In the genomic region with DNA sequence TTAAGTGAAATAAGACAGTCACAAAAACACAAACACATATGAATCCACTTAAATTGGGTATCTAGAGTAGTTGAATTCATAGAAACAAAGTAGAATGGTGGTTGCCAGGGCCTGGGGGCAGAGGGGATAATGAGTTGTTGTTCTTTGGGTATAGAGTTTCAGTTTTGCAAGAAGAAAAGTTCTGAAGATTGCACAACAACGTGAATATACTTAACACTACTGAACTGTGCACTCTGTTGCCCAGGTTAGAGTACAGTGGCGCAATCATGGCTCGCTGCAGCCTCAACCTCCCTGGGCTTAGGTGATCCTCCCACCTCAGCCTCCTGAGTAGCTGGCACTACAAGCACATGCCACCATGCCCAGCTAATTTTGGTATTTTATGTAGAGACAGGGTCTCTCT, we compare ENCODE assay signal across 1 cellular context.
TF ChIP-seq lines count a peak whose summit lies in the region.

No MANE protein-coding gene starts in this region.

TF ChIP-seq in HEK293, 187 proteins besides CTCF, POLR2A, EP300 and RAD21 (continued from another document and continues in another):
- TF ChIP-seq, protein P1, sequence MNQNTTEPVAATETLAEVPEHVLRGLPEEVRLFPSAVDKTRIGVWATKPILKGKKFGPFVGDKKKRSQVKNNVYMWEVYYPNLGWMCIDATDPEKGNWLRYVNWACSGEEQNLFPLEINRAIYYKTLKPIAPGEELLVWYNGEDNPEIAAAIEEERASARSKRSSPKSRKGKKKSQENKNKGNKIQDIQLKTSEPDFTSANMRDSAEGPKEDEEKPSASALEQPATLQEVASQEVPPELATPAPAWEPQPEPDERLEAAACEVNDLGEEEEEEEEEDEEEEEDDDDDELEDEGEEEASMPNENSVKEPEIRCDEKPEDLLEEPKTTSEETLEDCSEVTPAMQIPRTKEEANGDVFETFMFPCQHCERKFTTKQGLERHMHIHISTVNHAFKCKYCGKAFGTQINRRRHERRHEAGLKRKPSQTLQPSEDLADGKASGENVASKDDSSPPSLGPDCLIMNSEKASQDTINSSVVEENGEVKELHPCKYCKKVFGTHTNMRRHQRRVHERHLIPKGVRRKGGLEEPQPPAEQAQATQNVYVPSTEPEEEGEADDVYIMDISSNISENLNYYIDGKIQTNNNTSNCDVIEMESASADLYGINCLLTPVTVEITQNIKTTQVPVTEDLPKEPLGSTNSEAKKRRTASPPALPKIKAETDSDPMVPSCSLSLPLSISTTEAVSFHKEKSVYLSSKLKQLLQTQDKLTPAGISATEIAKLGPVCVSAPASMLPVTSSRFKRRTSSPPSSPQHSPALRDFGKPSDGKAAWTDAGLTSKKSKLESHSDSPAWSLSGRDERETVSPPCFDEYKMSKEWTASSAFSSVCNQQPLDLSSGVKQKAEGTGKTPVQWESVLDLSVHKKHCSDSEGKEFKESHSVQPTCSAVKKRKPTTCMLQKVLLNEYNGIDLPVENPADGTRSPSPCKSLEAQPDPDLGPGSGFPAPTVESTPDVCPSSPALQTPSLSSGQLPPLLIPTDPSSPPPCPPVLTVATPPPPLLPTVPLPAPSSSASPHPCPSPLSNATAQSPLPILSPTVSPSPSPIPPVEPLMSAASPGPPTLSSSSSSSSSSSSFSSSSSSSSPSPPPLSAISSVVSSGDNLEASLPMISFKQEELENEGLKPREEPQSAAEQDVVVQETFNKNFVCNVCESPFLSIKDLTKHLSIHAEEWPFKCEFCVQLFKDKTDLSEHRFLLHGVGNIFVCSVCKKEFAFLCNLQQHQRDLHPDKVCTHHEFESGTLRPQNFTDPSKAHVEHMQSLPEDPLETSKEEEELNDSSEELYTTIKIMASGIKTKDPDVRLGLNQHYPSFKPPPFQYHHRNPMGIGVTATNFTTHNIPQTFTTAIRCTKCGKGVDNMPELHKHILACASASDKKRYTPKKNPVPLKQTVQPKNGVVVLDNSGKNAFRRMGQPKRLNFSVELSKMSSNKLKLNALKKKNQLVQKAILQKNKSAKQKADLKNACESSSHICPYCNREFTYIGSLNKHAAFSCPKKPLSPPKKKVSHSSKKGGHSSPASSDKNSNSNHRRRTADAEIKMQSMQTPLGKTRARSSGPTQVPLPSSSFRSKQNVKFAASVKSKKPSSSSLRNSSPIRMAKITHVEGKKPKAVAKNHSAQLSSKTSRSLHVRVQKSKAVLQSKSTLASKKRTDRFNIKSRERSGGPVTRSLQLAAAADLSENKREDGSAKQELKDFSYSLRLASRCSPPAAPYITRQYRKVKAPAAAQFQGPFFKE (tag by site-specific recombination; IDR thresholded peaks at IDR 0.05; ENCODE audit: borderline replicate concordance): no peak
- no peak for TF ChIP-seq ZNF16 (tag by site-specific recombination; IDR thresholded peaks at IDR 0.05; ENCODE audit: low read depth)
- peak; percentile 56 for TF ChIP-seq FEZF1 (tag by site-specific recombination; IDR thresholded peaks at IDR 0.05)
- TF ChIP-seq ZNF707 (tag by site-specific recombination; IDR thresholded peaks at IDR 0.05): no peak
- TF ChIP-seq ZNF248 (tag by site-specific recombination; IDR thresholded peaks at IDR 0.05): no peak
- TF ChIP-seq, protein P2, sequence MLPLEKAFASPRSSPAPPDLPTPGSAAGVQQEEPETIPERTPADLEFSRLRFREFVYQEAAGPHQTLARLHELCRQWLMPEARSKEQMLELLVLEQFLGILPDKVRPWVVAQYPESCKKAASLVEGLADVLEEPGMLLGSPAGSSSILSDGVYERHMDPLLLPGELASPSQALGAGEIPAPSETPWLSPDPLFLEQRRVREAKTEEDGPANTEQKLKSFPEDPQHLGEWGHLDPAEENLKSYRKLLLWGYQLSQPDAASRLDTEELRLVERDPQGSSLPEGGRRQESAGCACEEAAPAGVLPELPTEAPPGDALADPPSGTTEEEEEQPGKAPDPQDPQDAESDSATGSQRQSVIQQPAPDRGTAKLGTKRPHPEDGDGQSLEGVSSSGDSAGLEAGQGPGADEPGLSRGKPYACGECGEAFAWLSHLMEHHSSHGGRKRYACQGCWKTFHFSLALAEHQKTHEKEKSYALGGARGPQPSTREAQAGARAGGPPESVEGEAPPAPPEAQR (tag by site-specific recombination; IDR thresholded peaks at IDR 0.05): no peak
- no peak for TF ChIP-seq ZSCAN16 (tag by site-specific recombination; IDR thresholded peaks at IDR 0.05)
- TF ChIP-seq ZNF654 (tag by site-specific recombination; IDR thresholded peaks at IDR 0.05; ENCODE audit: low read depth): no peak
- no peak for TF ChIP-seq ZBTB48 (tag by site-specific recombination; IDR thresholded peaks at IDR 0.05)
- TF ChIP-seq ZBTB17 (tag by site-specific recombination; IDR thresholded peaks at IDR 0.05): peak; percentile 76
- TF ChIP-seq ZNF174 (tag by site-specific recombination; IDR thresholded peaks at IDR 0.05): no peak
- TF ChIP-seq ZNF138 (tag by site-specific recombination; IDR thresholded peaks at IDR 0.05; ENCODE audit: borderline replicate concordance): no peak
- no peak for TF ChIP-seq ZNF777 (tag by site-specific recombination; IDR thresholded peaks at IDR 0.05; ENCODE audit: borderline replicate concordance)
- TF ChIP-seq ZNF629 (tag by site-specific recombination; IDR thresholded peaks at IDR 0.05): 0 out of 2 replicates have a peak, but pooled peaks have one; percentile 48
- no peak for TF ChIP-seq ZNF362 (tag by site-specific recombination; IDR thresholded peaks at IDR 0.05)
- TF ChIP-seq ZNF157 (tag by site-specific recombination; IDR thresholded peaks at IDR 0.05): no peak
- TF ChIP-seq ZSCAN30 (tag by site-specific recombination; IDR thresholded peaks at IDR 0.05): no peak
- TF ChIP-seq ZNF274 (IDR thresholded peaks at IDR 0.05; ENCODE audit: low read length): no peak
- TF ChIP-seq ZNF274 (tag by site-specific recombination; IDR thresholded peaks at IDR 0.05; ENCODE audit: borderline replicate concordance): no peak
- peak; percentile 53; the same call in 1 of the 2 replicates for TF ChIP-seq ZNF24 (tag by site-specific recombination; IDR thresholded peaks at IDR 0.05)
- TF ChIP-seq ZNF830 (tag by site-specific recombination; IDR thresholded peaks at IDR 0.05; ENCODE audit: low read depth): no peak
- TF ChIP-seq, protein P3, sequence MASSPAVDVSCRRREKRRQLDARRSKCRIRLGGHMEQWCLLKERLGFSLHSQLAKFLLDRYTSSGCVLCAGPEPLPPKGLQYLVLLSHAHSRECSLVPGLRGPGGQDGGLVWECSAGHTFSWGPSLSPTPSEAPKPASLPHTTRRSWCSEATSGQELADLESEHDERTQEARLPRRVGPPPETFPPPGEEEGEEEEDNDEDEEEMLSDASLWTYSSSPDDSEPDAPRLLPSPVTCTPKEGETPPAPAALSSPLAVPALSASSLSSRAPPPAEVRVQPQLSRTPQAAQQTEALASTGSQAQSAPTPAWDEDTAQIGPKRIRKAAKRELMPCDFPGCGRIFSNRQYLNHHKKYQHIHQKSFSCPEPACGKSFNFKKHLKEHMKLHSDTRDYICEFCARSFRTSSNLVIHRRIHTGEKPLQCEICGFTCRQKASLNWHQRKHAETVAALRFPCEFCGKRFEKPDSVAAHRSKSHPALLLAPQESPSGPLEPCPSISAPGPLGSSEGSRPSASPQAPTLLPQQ (tag by site-specific recombination; IDR thresholded peaks at IDR 0.05): peak; percentile 54
- TF ChIP-seq ZBTB8A (tag by site-specific recombination; IDR thresholded peaks at IDR 0.05): peak; percentile 43; the same call in 1 of the 2 replicates
- TF ChIP-seq ZNF645 (tag by site-specific recombination; IDR thresholded peaks at IDR 0.05): no peak
- no peak for TF ChIP-seq ZNF776 (tag by site-specific recombination; IDR thresholded peaks at IDR 0.05; ENCODE audit: borderline replicate concordance)
- TF ChIP-seq ZNF529 (tag by site-specific recombination; IDR thresholded peaks at IDR 0.05; ENCODE audit: insufficient replicate concordance): no peak
- no peak for TF ChIP-seq ZNF292 (tag by site-specific recombination; IDR thresholded peaks at IDR 0.05; ENCODE audit: borderline replicate concordance, low read depth)
- no peak for TF ChIP-seq ZNF488 (tag by site-specific recombination; IDR thresholded peaks at IDR 0.05)
- TF ChIP-seq ZNF146 (tag by site-specific recombination; IDR thresholded peaks at IDR 0.05): no peak
- TF ChIP-seq ZBTB21 (tag by site-specific recombination; IDR thresholded peaks at IDR 0.05): no peak
- TF ChIP-seq, protein P4, sequence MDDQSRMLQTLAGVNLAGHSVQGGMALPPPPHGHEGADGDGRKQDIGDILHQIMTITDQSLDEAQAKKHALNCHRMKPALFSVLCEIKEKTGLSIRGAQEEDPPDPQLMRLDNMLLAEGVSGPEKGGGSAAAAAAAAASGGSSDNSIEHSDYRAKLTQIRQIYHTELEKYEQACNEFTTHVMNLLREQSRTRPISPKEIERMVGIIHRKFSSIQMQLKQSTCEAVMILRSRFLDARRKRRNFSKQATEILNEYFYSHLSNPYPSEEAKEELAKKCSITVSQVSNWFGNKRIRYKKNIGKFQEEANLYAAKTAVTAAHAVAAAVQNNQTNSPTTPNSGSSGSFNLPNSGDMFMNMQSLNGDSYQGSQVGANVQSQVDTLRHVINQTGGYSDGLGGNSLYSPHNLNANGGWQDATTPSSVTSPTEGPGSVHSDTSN (CRISPR knock-in tag; IDR thresholded peaks at IDR 0.05): no peak
- no peak for TF ChIP-seq ZNF214 (tag by site-specific recombination; IDR thresholded peaks at IDR 0.05; ENCODE audit: borderline replicate concordance)
- TF ChIP-seq ZNF596 (tag by site-specific recombination; IDR thresholded peaks at IDR 0.05): no peak
- no peak for TF ChIP-seq ZNF555 (tag by site-specific recombination; conservative IDR thresholded peaks at IDR 0.05)
- TF ChIP-seq ZNF514 (tag by site-specific recombination; IDR thresholded peaks at IDR 0.05): no peak
- TF ChIP-seq PRDM4 (tag by site-specific recombination; IDR thresholded peaks at IDR 0.05): no peak
- TF ChIP-seq, protein P5, sequence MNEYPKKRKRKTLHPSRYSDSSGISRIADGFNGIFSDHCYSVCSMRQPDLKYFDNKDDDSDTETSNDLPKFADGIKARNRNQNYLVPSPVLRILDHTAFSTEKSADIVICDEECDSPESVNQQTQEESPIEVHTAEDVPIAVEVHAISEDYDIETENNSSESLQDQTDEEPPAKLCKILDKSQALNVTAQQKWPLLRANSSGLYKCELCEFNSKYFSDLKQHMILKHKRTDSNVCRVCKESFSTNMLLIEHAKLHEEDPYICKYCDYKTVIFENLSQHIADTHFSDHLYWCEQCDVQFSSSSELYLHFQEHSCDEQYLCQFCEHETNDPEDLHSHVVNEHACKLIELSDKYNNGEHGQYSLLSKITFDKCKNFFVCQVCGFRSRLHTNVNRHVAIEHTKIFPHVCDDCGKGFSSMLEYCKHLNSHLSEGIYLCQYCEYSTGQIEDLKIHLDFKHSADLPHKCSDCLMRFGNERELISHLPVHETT (tag by site-specific recombination; IDR thresholded peaks at IDR 0.05): no peak
- no peak for TF ChIP-seq ZNF416 (tag by site-specific recombination; IDR thresholded peaks at IDR 0.05)
- no peak for TF ChIP-seq TCF7L2 (IDR thresholded peaks at IDR 0.05; ENCODE audit: borderline replicate concordance, low read depth, low read length)
- TF ChIP-seq, protein P6, sequence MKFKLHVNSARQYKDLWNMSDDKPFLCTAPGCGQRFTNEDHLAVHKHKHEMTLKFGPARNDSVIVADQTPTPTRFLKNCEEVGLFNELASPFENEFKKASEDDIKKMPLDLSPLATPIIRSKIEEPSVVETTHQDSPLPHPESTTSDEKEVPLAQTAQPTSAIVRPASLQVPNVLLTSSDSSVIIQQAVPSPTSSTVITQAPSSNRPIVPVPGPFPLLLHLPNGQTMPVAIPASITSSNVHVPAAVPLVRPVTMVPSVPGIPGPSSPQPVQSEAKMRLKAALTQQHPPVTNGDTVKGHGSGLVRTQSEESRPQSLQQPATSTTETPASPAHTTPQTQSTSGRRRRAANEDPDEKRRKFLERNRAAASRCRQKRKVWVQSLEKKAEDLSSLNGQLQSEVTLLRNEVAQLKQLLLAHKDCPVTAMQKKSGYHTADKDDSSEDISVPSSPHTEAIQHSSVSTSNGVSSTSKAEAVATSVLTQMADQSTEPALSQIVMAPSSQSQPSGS (tag by site-specific recombination; IDR thresholded peaks at IDR 0.05; ENCODE audit: low read depth): no peak
- no peak for TF ChIP-seq ZFP37 (tag by site-specific recombination; IDR thresholded peaks at IDR 0.05)
